9 cellular contexts compared by ENCODE assay signal in the genomic region with DNA sequence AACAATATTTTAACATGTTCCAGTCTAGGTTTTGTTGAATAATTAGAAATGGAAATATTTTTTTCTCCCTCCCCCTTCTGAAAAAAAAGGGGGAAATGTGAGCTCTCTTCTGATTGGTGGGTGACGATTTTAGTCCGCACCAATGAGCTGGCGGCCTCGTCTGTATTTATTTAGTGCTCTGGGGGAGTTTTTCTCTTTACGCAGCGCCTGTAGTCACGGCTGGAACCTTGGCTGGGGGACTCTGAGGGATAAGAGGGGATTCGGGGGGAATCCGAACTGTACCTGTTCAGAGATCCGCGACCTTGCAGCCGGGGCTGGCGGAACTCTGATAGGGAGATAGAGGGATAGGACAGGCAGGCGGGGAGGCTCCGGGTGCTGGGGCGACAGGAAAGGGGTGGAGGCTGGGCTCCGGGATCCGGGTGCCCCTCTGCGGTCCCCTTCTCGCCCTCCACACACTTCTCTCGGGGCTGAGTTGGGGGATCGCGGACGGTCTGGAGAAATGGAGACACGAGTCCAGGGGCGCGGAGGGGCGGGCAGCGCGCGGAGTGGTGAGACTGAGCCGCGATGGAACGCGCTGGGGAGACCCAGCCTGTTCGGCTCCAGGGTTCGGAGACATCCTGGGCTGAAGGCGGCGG.
A peak's percentile ranks its signal among the peaks of the same experiment; 100 is the strongest.
DNase-seq lines count a peak whose midpoint lies in the region; ATAC-seq and TF ChIP-seq lines count a peak whose summit lies in the region.
"Had no signal": no experiment of that assay in that cellular context is flagged by ENCODE, and none has a peak within 500 bp of the region (broad histone marks: within the 10 kb centered on the region; RNA-seq: fewer than 3 reads in every experiment).

No MANE protein-coding gene starts in this region.

- peaks cover 53% of the 10 kb centered on the region for H3K27me3 ChIP-seq in BJ (ENCODE audit: control insufficient read depth, insufficient read depth, low read length)
- H3K27me3 ChIP-seq in naive thymus-derived CD4-positive, alpha-beta T cell (ENCODE audit: control insufficient read depth in 2 of 2, insufficient read depth in 2 of 2, low read length in 2 of 2): peaks cover 11 to 38% of the 10 kb centered on the region in 2 donors

- H3K27me3 Mint-ChIP-seq in IgD-negative memory B cell: peaks cover 73% of the 10 kb centered on the region
- H3K27me3 Mint-ChIP-seq in naive thymus-derived CD4-positive, alpha-beta T cell: peaks cover 81 to 94% (median 84%) of the 10 kb centered on the region in 5 donors

- peaks cover 1% of the 10 kb centered on the region for H3K36me3 Mint-ChIP-seq in IgD-negative memory B cell
- H3K36me3 Mint-ChIP-seq in naive thymus-derived CD4-positive, alpha-beta T cell: peaks cover 0 to 8% (median 0%) of the 10 kb centered on the region in 5 donors

- peak overlapping the region; percentile 78 to 93 (median 89) for H3K4me3 Mint-ChIP-seq in IgD-negative memory B cell
- H3K4me3 Mint-ChIP-seq in naive thymus-derived CD4-positive, alpha-beta T cell: peak overlapping the region; percentile 51 to 93 (median 85)

- POLR2A ChIA-PET in BJ (lab: Charles Lee): no interaction called here
- POLR2A ChIA-PET in naive thymus-derived CD4-positive, alpha-beta T cell (lab: Charles Lee): no interaction called here

- no peaks in the 10 kb centered on the region for H3K36me3 ChIP-seq in BJ (ENCODE audit: control insufficient read depth, insufficient read depth, low read length)
- H3K36me3 ChIP-seq in naive thymus-derived CD4-positive, alpha-beta T cell (ENCODE audit: control insufficient read depth in 2 of 3, insufficient read depth in 3 of 3, low read length in 3 of 3): no peaks in the 10 kb centered on the region
- H3K36me3 ChIP-seq: upper lobe of left lung had no signal

- H3K9me3 ChIP-seq in naive thymus-derived CD4-positive, alpha-beta T cell (ENCODE audit: control insufficient read depth in 2 of 3, low read length in 3 of 3): no peaks in the 10 kb centered on the region
- H3K9me3 ChIP-seq: upper lobe of left lung had no signal

- no peak for TF ChIP-seq CTCF in BJ (IDR thresholded peaks at IDR 0.05; ENCODE audit: insufficient read depth, low read depth, low read length)
- no peak for TF ChIP-seq CTCF in cardiac fibroblast (IDR thresholded peaks at IDR 0.05; ENCODE audit: low read depth, low read length)

- peaks cover 2 to 12% of the 10 kb centered on the region in 2 donors for H3K4me1 ChIP-seq in naive thymus-derived CD4-positive, alpha-beta T cell (ENCODE audit: control insufficient read depth in 2 of 2, insufficient read depth in 2 of 2, low read length in 2 of 2)

- DNase-seq in BJ (ENCODE audit: low read depth) (no peak), cardiac fibroblast (ENCODE audit: low read depth in 2 of 2) (peak in 1 of 2 donors; percentile 10), activated gamma-delta T cell (lab: John Stamatoyannopoulos, UW) (no peak), middle frontal gyrus (ENCODE audit: extremely low spot score, low spot score) (no peak), OCI-M2 (lab: John Stamatoyannopoulos, UW; ENCODE audit: unreplicated experiment) (no peak)
- no peak for DNase-seq in naive thymus-derived CD4-positive, alpha-beta T cell

- peaks cover 0 to 6% (median 0%) of the 10 kb centered on the region in 3 donors for H3K9me3 Mint-ChIP-seq in IgD-negative memory B cell
- peaks cover 0 to 9% (median 0%) of the 10 kb centered on the region in 11 donors for H3K9me3 Mint-ChIP-seq in naive thymus-derived CD4-positive, alpha-beta T cell

- CTCF ChIA-PET in BJ (lab: Yijun Ruan, JAX): interaction anchor here (0.6 to 3.5 kb wide), 4 partner anchors 9 to 143 kb away, joined by 3 to 13 read pairs (median 3); no protein-coding TSS in a partner anchor
- CTCF ChIA-PET in naive thymus-derived CD4-positive, alpha-beta T cell (lab: Charles Lee): no interaction called here

- H3K4me3 ChIP-seq in BJ (ENCODE audit: low read depth, low read length) (peak overlapping the region; percentile 14), cardiac fibroblast (replicated peaks in 1 of 2; ENCODE audit: low read depth in 2 of 2, low read length in 2 of 2) (peak overlapping the region; percentile 15 to 38)
- H3K4me3 ChIP-seq in naive thymus-derived CD4-positive, alpha-beta T cell (ENCODE audit: low read length): peak overlapping the region; percentile 27

- peaks cover 14 to 29% (median 19%) of the 10 kb centered on the region in 3 donors for H3K4me1 Mint-ChIP-seq in IgD-negative memory B cell
- peaks cover 16 to 48% (median 41%) of the 10 kb centered on the region in 7 donors for H3K4me1 Mint-ChIP-seq in naive thymus-derived CD4-positive, alpha-beta T cell

- ATAC-seq in naive thymus-derived CD4-positive, alpha-beta T cell: no peak
- ATAC-seq in HG03196 (IDR thresholded peaks at IDR 0.05; ENCODE audit: unreplicated experiment): no peak

- H3K27ac ChIP-seq in naive thymus-derived CD4-positive, alpha-beta T cell (ENCODE audit: low read depth, low read length): no peak overlapping the region
- H3K27ac ChIP-seq: upper lobe of left lung had no signal

- peak overlapping the region in 1 of 3 donors; percentile 80 for H3K27ac Mint-ChIP-seq in IgD-negative memory B cell
- H3K27ac Mint-ChIP-seq in naive thymus-derived CD4-positive, alpha-beta T cell: peak overlapping the region in 2 of 9 donors; percentile 25 to 54

- intact Hi-C loops in naive thymus-derived CD4-positive, alpha-beta T cell (cut with micrococcal nuclease): no loop called here
